Comparison of ENCODE assay signal across 9 cellular contexts in the genomic region with DNA sequence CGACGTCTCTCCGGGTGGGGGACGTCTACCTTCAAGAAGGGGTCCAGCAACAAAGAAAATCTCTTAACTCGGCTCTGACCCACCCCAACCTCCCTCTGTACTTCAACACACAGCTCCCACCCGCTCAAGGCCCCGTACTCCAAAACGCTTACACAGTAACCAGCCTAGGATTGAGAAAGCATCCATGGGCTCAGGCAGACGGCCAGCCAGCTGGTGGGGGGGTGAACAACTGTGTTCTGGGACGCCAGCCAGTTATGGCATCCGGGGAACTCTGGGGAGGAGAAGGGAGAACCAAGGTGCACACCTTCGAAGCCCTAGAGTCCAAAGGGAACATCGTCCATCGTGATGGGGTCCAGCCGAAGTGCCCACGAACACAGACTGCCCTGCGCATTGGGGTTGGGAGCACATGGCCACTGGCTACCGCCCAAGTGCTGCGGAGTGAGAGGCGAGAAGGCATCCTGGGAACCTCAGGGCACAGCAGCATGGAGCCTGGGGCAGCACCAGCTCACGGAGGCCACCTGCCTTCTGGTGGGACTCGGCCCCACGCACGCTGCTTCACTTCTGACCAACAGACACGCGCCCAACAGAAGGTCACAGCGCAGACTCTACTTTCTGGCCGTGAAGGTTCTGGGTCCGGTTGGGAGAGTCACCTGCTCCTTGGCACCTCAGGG. TPM values are rescaled to one million over a fixed set of nuclear protein-coding genes. Genes with fewer than 3 reads are reported as not detected.
DNase-seq lines count a peak whose midpoint lies in the region; ATAC-seq and TF ChIP-seq lines count a peak whose summit lies in the region.
"Had no signal": no experiment of that assay in that cellular context is flagged by ENCODE, and none has a peak within 500 bp of the region (broad histone marks: within the 10 kb centered on the region; RNA-seq: fewer than 3 reads in every experiment).

No MANE protein-coding gene starts in this region.

- peak overlapping the region; percentile 72 for H3K9ac ChIP-seq in neuronal stem cell (ENCODE audit: low read depth, low read length, poor library complexity)

- H3K4me1 Mint-ChIP-seq in type B pancreatic cell (ENCODE audit: unreplicated experiment) = peaks cover 5% of the 10 kb centered on the region

- H2BK5ac ChIP-seq in neuronal stem cell (ENCODE audit: low read length) = no peak overlapping the region

- no peak overlapping the region for H2BK15ac ChIP-seq in neuronal stem cell (ENCODE audit: low read length)

- H3K36me3 ChIP-seq in Panc1 (ENCODE audit: control insufficient read depth, insufficient read depth, low read length) (no peaks in the 10 kb centered on the region; the same call in 1 of the 2 replicates), neuronal stem cell (replicated peaks in 1 of 2; ENCODE audit: control insufficient read depth in 2 of 2, insufficient read depth in 2 of 2, low read length in 2 of 2) (peaks cover 67 to 92% of the 10 kb centered on the region in 2 donors)

- CTCF ChIA-PET in Panc1 (lab: Charles Lee) = interaction anchor here (1.1 kb wide), 1 partner anchor 37 kb away, joined by 3 read pairs; no protein-coding TSS in a partner anchor

- H3K18ac ChIP-seq in neuronal stem cell (ENCODE audit: low read length) = no peak overlapping the region

- H4K8ac ChIP-seq in neuronal stem cell (ENCODE audit: low read depth, low read length) = no peak overlapping the region

- H2BK120ac ChIP-seq in neuronal stem cell (ENCODE audit: low read depth, low read length) = no peak overlapping the region

- H3K4me2 ChIP-seq in neuronal stem cell (ENCODE audit: insufficient read depth, low read length, poor library complexity, severe bottlenecking) = no peak overlapping the region

- H3K36me3 Mint-ChIP-seq in type B pancreatic cell = peaks cover 13% of the 10 kb centered on the region

- no peak overlapping the region for H4K91ac ChIP-seq in neuronal stem cell (ENCODE audit: low read depth, low read length, poor library complexity)

- BruUV-seq in Panc1 (replicated peaks; lab: Mats Ljungman, UMichigan) = no TSS peak

- no peak overlapping the region for H3K27ac Mint-ChIP-seq in type B pancreatic cell

- H3K4ac ChIP-seq in neuronal stem cell (ENCODE audit: low read length) = no peak overlapping the region

- H3K14ac ChIP-seq in neuronal stem cell (ENCODE audit: low read length) = no peak overlapping the region

- H3K27ac ChIP-seq in Panc1 (ENCODE audit: low read length) (peak overlapping the region; percentile 95), neuronal stem cell (replicated peaks; ENCODE audit: low read length) (no peak overlapping the region)

- peak overlapping the region; percentile 80 for H3K23ac ChIP-seq in neuronal stem cell (ENCODE audit: low read depth, low read length, poor library complexity)

- H3K9me3 Mint-ChIP-seq in type B pancreatic cell = no peaks in the 10 kb centered on the region

- no peak overlapping the region; a peak in 1 of 4 replicates for H3K4me3 ChIP-seq in Panc1 (ENCODE audit: low read depth in 2 of 2, low read length in 2 of 2)
- H3K4me3 ChIP-seq in epithelial cell of proximal tubule (ENCODE audit: low read depth, low read length) = no peak overlapping the region
- H3K4me3 ChIP-seq in neuronal stem cell (ENCODE audit: low read length in 2 of 2) = no peak overlapping the region

- no peaks in the 10 kb centered on the region for H3K9me3 ChIP-seq in Panc1 (ENCODE audit: control insufficient read depth, insufficient read depth, low read depth, low read length)
- H3K9me3 ChIP-seq in neuronal stem cell (replicated peaks in 1 of 2; ENCODE audit: control insufficient read depth in 2 of 2, insufficient read depth in 1 of 2, low read depth in 1 of 2, low read length in 2 of 2) = peaks cover 0 to 2% of the 10 kb centered on the region in 2 donors

- no peak overlapping the region for H2AK5ac ChIP-seq in neuronal stem cell (ENCODE audit: low read depth, low read length)

- H2BK12ac ChIP-seq in neuronal stem cell (ENCODE audit: low read length) = no peak overlapping the region

- peak; percentile 78 for DNase-seq in AG20443 (ENCODE audit: low spot score)
- DNase-seq in Panc1 (ENCODE audit: low read depth, low spot score) = no peak
- peak; percentile 49 for DNase-seq in epithelial cell of proximal tubule (ENCODE audit: low read depth)
- DNase-seq in neuronal stem cell (ENCODE audit: low spot score) = no peak
- DNase-seq in DMS53 (lab: John Stamatoyannopoulos, UW) = no peak
- no peak for DNase-seq in type B pancreatic cell (ENCODE audit: extremely low spot score, unreplicated experiment)
- DNase-seq: NCI-H748 treated with DMSO at 0.1 percent for 48 hours had no signal

- H3K4me1 ChIP-seq in Panc1 (ENCODE audit: control insufficient read depth, insufficient read depth, low read length) (peaks cover 89% of the 10 kb centered on the region), neuronal stem cell (ENCODE audit: control insufficient read depth in 2 of 2, insufficient read depth in 1 of 2, low read depth in 1 of 2, low read length in 2 of 2) (no peaks in the 10 kb centered on the region)

- intact Hi-C loops in Panc1 (cut with micrococcal nuclease; ENCODE audit: unreplicated experiment) = loop anchor here (5.0 kb wide), 2 partner anchors 79 to 94 kb away; no protein-coding TSS in a partner anchor

- H2AFZ ChIP-seq in neuronal stem cell (ENCODE audit: low read length) = no peak overlapping the region

- H3K4me3 Mint-ChIP-seq in type B pancreatic cell = no peak overlapping the region

- ATAC-seq in Panc1 (peak; percentile 3), HG02852 (IDR thresholded peaks at IDR 0.05; ENCODE audit: unreplicated experiment) (no peak), HG02623 (IDR thresholded peaks at IDR 0.05; ENCODE audit: unreplicated experiment) (no peak)

- peaks cover 21% of the 10 kb centered on the region for H3K79me1 ChIP-seq in neuronal stem cell (ENCODE audit: low read depth, low read length)

- in situ Hi-C loops in Panc1 (cut with HindIII; ENCODE audit: low pct_unique_long_range_greater_than_20kb, low sequenced_read_pairs) = no loop called here

- POLR2A ChIA-PET in Panc1 (lab: Charles Lee) = interaction anchor here (0.6 kb wide), 2 partner anchors 52 to 680 kb away, joined by 5 read pairs; no protein-coding TSS in a partner anchor

- H3K27me3 ChIP-seq in Panc1 (ENCODE audit: control insufficient read depth, insufficient read depth, low read length) = no peaks in the 10 kb centered on the region
- H3K27me3 ChIP-seq in neuronal stem cell (ENCODE audit: control insufficient read depth in 3 of 3, insufficient read depth in 3 of 3, low read depth in 1 of 3, low read length in 3 of 3) = no peaks in the 10 kb centered on the region

- no CpG with 5 or more reads among the region's 29 CpGs for WGBS in neuronal stem cell (ENCODE audit: extremely low coverage in 2 of 2, insufficient read length in 2 of 2, insufficient replicate concordance in 1 of 2), 2 donors

- H3K27me3 Mint-ChIP-seq in type B pancreatic cell = no peaks in the 10 kb centered on the region

- TF ChIP-seq CTCF in Panc1 (IDR thresholded peaks at IDR 0.05) = no peak
- TF ChIP-seq CTCF in epithelial cell of proximal tubule (conservative IDR thresholded peaks at IDR 0.05; ENCODE audit: low read depth, low read length) = no peak
- TF ChIP-seq CTCF in type B pancreatic cell (conservative IDR thresholded peaks at IDR 0.05) = no peak

RNA-seq across cellular contexts. Expression of gene SLC16A3, which starts 14.3 kb away (rescaled TPM):
- total RNA-seq in Panc1 (2021; ENCODE audit: unreplicated experiment) (581 TPM), epithelial cell of proximal tubule (169 and 190 TPM in 2 replicates), type B pancreatic cell (ENCODE audit: low replicate concordance) (27.8 and 29.8 TPM in 2 replicates)
- 1,387 TPM for polyA plus RNA-seq in Panc1 (2012; ENCODE audit: insufficient read length)
- polyA plus RNA-seq in neuronal stem cell (2013, experiment 1 of 2) = 3.5 TPM
- 3.2 TPM for polyA plus RNA-seq in neuronal stem cell (2013, experiment 2 of 2)

RNA-seq across cellular contexts. Expression of gene CSNK1D, which starts 30.4 kb away (rescaled TPM):
- 234 TPM for total RNA-seq in Panc1 (2021; ENCODE audit: unreplicated experiment)
- polyA plus RNA-seq in Panc1 (2012; ENCODE audit: insufficient read length) = 316 TPM
- total RNA-seq in epithelial cell of proximal tubule = 32.0 and 54.1 TPM in 2 replicates
- 70.3 TPM for polyA plus RNA-seq in neuronal stem cell (2013, experiment 1 of 2)
- polyA plus RNA-seq in neuronal stem cell (2013, experiment 2 of 2) = 72.1 TPM
- total RNA-seq in type B pancreatic cell (ENCODE audit: low replicate concordance) = 176 and 184 TPM in 2 replicates

RNA-seq across cellular contexts. Expression of gene CCDC57, which starts 30.5 kb away (rescaled TPM):
- total RNA-seq in Panc1 (2021; ENCODE audit: unreplicated experiment) (63.6 TPM), epithelial cell of proximal tubule (10.5 and 10.8 TPM in 2 replicates), type B pancreatic cell (ENCODE audit: low replicate concordance) (33.5 and 58.7 TPM in 2 replicates)
- polyA plus RNA-seq in Panc1 (2012; ENCODE audit: insufficient read length) = 59.2 TPM
- 26.0 TPM for polyA plus RNA-seq in neuronal stem cell (2013, experiment 1 of 2)
- polyA plus RNA-seq in neuronal stem cell (2013, experiment 2 of 2) = 24.0 TPM

Comparison
In these comparisons a context has a peak if more than half of its experiments do, and no peak if none do; other contexts are left out.
1. DNase-seq: peak in AG20443 (single experiment) and epithelial cell of proximal tubule (single experiment); none in Panc1 (single experiment), neuronal stem cell (single experiment), DMS53 (single experiment) and type B pancreatic cell (single experiment).